Comparison of ENCODE assay signal across 26 cellular contexts in the genomic region with DNA sequence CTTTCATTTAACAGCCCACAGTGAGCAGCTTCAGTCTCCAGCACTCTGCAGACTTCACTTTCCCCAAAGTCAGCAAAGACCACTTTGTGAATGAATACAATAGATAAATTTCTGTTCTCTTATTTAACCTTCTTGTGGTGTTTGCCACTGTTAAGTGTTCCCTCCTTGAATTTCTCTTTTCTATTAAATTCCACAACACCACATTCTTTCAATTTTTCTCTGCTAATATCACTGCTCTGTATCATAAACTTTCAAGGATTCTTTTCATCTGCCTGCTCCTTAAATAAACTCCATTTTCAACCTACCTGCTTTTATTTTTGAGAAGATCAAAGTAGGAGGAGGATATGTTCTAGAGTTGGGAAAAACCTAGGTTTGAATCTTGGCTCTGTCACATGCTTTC.
"Had no signal": no experiment of that assay in that cellular context is flagged by ENCODE, and none has a peak within 500 bp of the region (broad histone marks: within the 10 kb centered on the region; RNA-seq: fewer than 3 reads in every experiment).

No MANE protein-coding gene starts in this region.

- H3K36me3 ChIP-seq: left ventricle myocardium inferior, sigmoid colon, spleen, vagina had no signal

- H3K27me3 ChIP-seq: sigmoid colon, spleen, testis, vagina had no signal

- H3K27ac ChIP-seq: left ventricle myocardium inferior, sigmoid colon, spleen, testis, vagina had no signal

- H3K9me3 Mint-ChIP-seq: activated B cell treated with CpG ODN at 0.5 μM for 24 hours; activated naive CD8-positive, alpha-beta T cell treated with anti-CD3 and anti-CD28 coated beads for 36 hours had no signal

- H3K9me3 ChIP-seq: sigmoid colon, testis, vagina had no signal

- ATAC-seq: activated T-cell treated with anti-CD3 and anti-CD28 coated beads, Interleukin-2, amount 50 U/mL, for 4 hours; T-helper 17 cell had no signal

- H3K4me1 Mint-ChIP-seq: activated B cell treated with CpG ODN at 0.5 μM for 24 hours; activated naive CD8-positive, alpha-beta T cell treated with anti-CD3 and anti-CD28 coated beads for 36 hours; T-helper 17 cell had no signal

- DNase-seq: activated B cell treated with CpG ODN at 0.5 μM for 24 hours; activated CD4-positive, alpha-beta T cell treated with anti-CD3 and anti-CD28 coated beads for 4 hours; activated CD4-positive, alpha-beta T cell treated with anti-CD3 and anti-CD28 coated beads, Interleukin-2, amount 50 U/mL, for 48 hours; activated CD8-positive, alpha-beta memory T cell treated with anti-CD3 and anti-CD28 coated beads, Interleukin-2, amount 50 U/mL, for 48 hours; activated naive CD4-positive, alpha-beta T cell treated with Interleukin-2 at 50 U/mL for 16 hours; activated naive CD8-positive, alpha-beta T cell treated with anti-CD3 and anti-CD28 coated beads for 36 hours; activated T-cell treated with anti-CD3 and anti-CD28 coated beads, Interleukin-2, amount 50 U/mL, for 4 hours; amygdala; caudate nucleus; dermis blood vessel endothelial cell; effector CD8-positive, alpha-beta T cell; erythroblast; left ventricle myocardium inferior; nephron progenitor cell; posterior cingulate gyrus; retina; sigmoid colon; spleen; stimulated activated CD4-positive, alpha-beta T cell treated with anti-CD3 and anti-CD28 coated beads, Interleukin-4, amount 100 ng/mL, for 1 hour; stimulated activated naive CD4-positive, alpha-beta T cell; T-helper 17 cell; testis; trophoblast cell had no signal

- H3K27me3 Mint-ChIP-seq: activated naive CD8-positive, alpha-beta T cell treated with anti-CD3 and anti-CD28 coated beads for 36 hours; brain; T-helper 17 cell had no signal

- H3K4me3 ChIP-seq: left ventricle myocardium inferior, sigmoid colon, spleen, testis, vagina had no signal

- H3K36me3 Mint-ChIP-seq: activated naive CD8-positive, alpha-beta T cell treated with anti-CD3 and anti-CD28 coated beads for 36 hours had no signal

- H3K27ac Mint-ChIP-seq: activated B cell treated with CpG ODN at 0.5 μM for 24 hours; activated naive CD8-positive, alpha-beta T cell treated with anti-CD3 and anti-CD28 coated beads for 36 hours; activated T-helper 2 cell treated with anti-CD3 and anti-CD28 coated beads, Interferon-gamma antibody, Interleukin-2, Interleukin-4, amounts not matched to agents 10 μg/mL and 5 μg/mL and 100 μg/mL, durations not matched to agents 14 hours and 24 hours and 36 hours; brain; nephron progenitor cell; T-helper 17 cell had no signal

- H3K4me3 Mint-ChIP-seq: activated B cell treated with CpG ODN at 0.5 μM for 24 hours; activated naive CD8-positive, alpha-beta T cell treated with anti-CD3 and anti-CD28 coated beads for 36 hours; activated T-cell treated with anti-CD3 and anti-CD28 coated beads, Interleukin-2, amount 50 U/mL, for 4 hours; brain; nephron progenitor cell; T-helper 17 cell had no signal

- H3K4me1 ChIP-seq: left ventricle myocardium inferior, sigmoid colon, spleen, testis, vagina had no signal
